In the genomic region with DNA sequence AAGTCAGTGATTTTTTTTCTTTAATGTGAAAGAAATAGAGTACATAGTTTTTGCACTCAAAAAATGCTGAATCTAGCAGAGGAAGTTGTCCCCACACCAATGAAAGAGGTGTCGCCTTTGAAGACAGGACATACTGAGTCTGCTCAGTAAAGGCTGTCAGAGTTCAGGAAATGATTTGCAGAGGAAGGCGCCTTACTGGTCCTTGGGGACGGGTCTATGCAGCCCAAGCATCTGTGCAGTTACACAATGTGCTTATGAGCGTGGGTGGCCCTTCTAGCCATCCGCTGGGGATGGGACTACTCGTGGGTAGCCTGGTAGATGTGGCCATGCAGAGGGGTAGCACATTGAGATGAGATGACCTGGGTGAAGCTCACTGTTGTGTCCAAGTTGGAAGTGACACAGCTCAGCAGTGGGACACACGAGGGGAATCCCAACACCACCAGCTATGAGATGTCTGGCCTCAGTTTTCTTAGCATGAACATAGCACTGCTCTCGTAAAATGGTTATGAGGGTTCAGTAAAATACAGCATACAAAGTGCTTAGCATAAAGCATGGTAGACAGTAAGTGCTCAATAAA, we compare ENCODE assay signal across 1 cellular context.
TF ChIP-seq lines count a peak whose summit lies in the region.

No MANE protein-coding gene starts in this region.

TF ChIP-seq in H1, 55 proteins besides CTCF, POLR2A, EP300 and RAD21 (continued from another document):
- TF ChIP-seq, protein P1, sequence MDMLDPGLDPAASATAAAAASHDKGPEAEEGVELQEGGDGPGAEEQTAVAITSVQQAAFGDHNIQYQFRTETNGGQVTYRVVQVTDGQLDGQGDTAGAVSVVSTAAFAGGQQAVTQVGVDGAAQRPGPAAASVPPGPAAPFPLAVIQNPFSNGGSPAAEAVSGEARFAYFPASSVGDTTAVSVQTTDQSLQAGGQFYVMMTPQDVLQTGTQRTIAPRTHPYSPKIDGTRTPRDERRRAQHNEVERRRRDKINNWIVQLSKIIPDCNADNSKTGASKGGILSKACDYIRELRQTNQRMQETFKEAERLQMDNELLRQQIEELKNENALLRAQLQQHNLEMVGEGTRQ (IDR thresholded peaks at IDR 0.05; ENCODE audit: low read length) = no peak
- TF ChIP-seq CREB1 (IDR thresholded peaks at IDR 0.05) (no peak), JUN (IDR thresholded peaks at IDR 0.05; ENCODE audit: low read depth, low read length) (no peak)
